In the genomic region with DNA sequence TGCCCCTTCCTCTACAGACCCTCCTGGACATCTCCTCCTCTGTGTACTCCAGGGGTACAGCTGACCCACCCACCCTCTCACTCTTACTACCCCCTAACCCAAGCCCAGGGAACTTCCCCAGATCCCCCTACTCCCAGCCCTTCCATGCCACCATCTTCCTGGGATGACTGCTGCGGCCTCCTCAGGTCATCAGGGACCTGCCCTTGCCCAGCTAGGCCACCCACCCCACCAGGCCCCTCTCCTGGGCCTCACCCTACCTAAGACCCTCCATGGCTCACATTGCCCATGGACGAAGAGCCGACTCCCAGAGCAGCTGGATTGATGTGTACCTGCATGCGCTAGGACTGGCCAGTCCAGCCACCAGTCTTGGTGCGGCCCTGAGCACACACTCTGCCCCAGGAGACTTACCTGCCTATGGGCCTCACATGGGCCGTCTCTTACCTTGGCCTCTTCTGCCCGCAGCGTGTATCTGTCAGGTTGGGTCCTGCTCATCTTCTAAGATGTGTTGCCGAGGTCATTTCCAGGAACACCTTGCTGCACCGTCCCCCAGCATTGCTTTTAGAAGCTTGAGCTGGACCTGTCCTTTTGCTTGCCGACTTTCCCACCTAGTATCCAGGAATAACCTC, we compare ENCODE assay signal across 1 cellular context.
TF ChIP-seq lines count a peak whose summit lies in the region.

No MANE protein-coding gene starts in this region.

TF ChIP-seq in K562, 482 proteins besides CTCF, POLR2A, EP300 and RAD21 (continued from another document and continues in another):
- no peak for TF ChIP-seq KLF16 (IDR thresholded peaks at IDR 0.05)
- TF ChIP-seq MTA3 (IDR thresholded peaks at IDR 0.05; ENCODE audit: borderline replicate concordance): no peak
- TF ChIP-seq ZFX (CRISPR knock-in tag; IDR thresholded peaks at IDR 0.05): no peak; the same call in 1 of the 2 replicates
- TF ChIP-seq CBX2 (IDR thresholded peaks at IDR 0.05; ENCODE audit: insufficient read depth, low read length, poor library complexity, severe bottlenecking): no peak
- no peak for TF ChIP-seq BDP1 (IDR thresholded peaks at IDR 0.05; ENCODE audit: insufficient read depth, insufficient read length)
- TF ChIP-seq, protein P1, sequence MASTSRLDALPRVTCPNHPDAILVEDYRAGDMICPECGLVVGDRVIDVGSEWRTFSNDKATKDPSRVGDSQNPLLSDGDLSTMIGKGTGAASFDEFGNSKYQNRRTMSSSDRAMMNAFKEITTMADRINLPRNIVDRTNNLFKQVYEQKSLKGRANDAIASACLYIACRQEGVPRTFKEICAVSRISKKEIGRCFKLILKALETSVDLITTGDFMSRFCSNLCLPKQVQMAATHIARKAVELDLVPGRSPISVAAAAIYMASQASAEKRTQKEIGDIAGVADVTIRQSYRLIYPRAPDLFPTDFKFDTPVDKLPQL (IDR thresholded peaks at IDR 0.05; ENCODE audit: extremely low read depth, insufficient read length): no peak
- TF ChIP-seq, protein P2, sequence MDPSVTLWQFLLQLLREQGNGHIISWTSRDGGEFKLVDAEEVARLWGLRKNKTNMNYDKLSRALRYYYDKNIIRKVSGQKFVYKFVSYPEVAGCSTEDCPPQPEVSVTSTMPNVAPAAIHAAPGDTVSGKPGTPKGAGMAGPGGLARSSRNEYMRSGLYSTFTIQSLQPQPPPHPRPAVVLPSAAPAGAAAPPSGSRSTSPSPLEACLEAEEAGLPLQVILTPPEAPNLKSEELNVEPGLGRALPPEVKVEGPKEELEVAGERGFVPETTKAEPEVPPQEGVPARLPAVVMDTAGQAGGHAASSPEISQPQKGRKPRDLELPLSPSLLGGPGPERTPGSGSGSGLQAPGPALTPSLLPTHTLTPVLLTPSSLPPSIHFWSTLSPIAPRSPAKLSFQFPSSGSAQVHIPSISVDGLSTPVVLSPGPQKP (CRISPR knock-in tag; IDR thresholded peaks at IDR 0.05): no peak
- no peak for TF ChIP-seq RUNX1 (IDR thresholded peaks at IDR 0.05; ENCODE audit: low read depth)
- no peak for TF ChIP-seq MEIS2 (IDR thresholded peaks at IDR 0.05; ENCODE audit: partially characterized antibody)
- TF ChIP-seq ZBTB43 (CRISPR knock-in tag; IDR thresholded peaks at IDR 0.05): no peak
- TF ChIP-seq ZNF449 (CRISPR knock-in tag; IDR thresholded peaks at IDR 0.05): no peak
- no peak for TF ChIP-seq ZNF282 (CRISPR knock-in tag; IDR thresholded peaks at IDR 0.05)
- peak; percentile 89; the same call in 1 of the 2 replicates for TF ChIP-seq RERE (CRISPR knock-in tag; IDR thresholded peaks at IDR 0.05; ENCODE audit: borderline replicate concordance)
- TF ChIP-seq SRSF1 (IDR thresholded peaks at IDR 0.05; ENCODE audit: low read depth, low read length): no peak
- no peak for TF ChIP-seq FOXJ2 (tag; IDR thresholded peaks at IDR 0.05)
- TF ChIP-seq RFX7 (CRISPR knock-in tag; IDR thresholded peaks at IDR 0.05): no peak
- no peak for TF ChIP-seq JUN (IDR thresholded peaks at IDR 0.05; ENCODE audit: borderline replicate concordance, low read depth, low read length)
- 0 out of 2 replicates have a peak, but pooled peaks have one; percentile 21 for TF ChIP-seq JUN (CRISPR knock-in tag; IDR thresholded peaks at IDR 0.05; ENCODE audit: borderline replicate concordance)
- no peak for TF ChIP-seq TOE1 (IDR thresholded peaks at IDR 0.05; ENCODE audit: borderline replicate concordance)
- no peak for TF ChIP-seq TOE1 (CRISPR knock-in tag; IDR thresholded peaks at IDR 0.05; ENCODE audit: borderline replicate concordance, low read depth)
- TF ChIP-seq HDAC2 (IDR thresholded peaks at IDR 0.05): no peak
- TF ChIP-seq, protein P3, sequence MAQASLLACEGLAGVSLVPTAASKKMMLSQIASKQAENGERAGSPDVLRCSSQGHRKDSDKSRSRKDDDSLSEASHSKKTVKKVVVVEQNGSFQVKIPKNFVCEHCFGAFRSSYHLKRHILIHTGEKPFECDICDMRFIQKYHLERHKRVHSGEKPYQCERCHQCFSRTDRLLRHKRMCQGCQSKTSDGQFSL (CRISPR knock-in tag; IDR thresholded peaks at IDR 0.05): no peak
- TF ChIP-seq, protein P3 (tag; IDR thresholded peaks at IDR 0.05): no peak
- TF ChIP-seq U2AF2 (optimal IDR thresholded peaks at IDR 0.05; ENCODE audit: low read depth, low read length): no peak
- no peak for TF ChIP-seq CTCFL (IDR thresholded peaks at IDR 0.05; ENCODE audit: borderline replicate concordance, insufficient read depth, low read depth, low read length, poor library complexity, severe bottlenecking)
- no peak for TF ChIP-seq ZNF785 (CRISPR knock-in tag; IDR thresholded peaks at IDR 0.05)
- TF ChIP-seq ZBTB1 (CRISPR knock-in tag; IDR thresholded peaks at IDR 0.05; ENCODE audit: borderline replicate concordance, low read depth): 0 out of 2 replicates have a peak, but pooled peaks have one; percentile 57
- no peak for TF ChIP-seq RBBP5 (IDR thresholded peaks at IDR 0.05; ENCODE audit: borderline replicate concordance, insufficient read depth, low read length, poor library complexity, severe bottlenecking)
- peak; percentile 7; the same call in 1 of the 2 replicates for TF ChIP-seq STAG1 (CRISPR knock-in tag; IDR thresholded peaks at IDR 0.05; ENCODE audit: borderline replicate concordance)
- no peak for TF ChIP-seq GABPB2 (CRISPR knock-in tag; conservative IDR thresholded peaks at IDR 0.05)
- no peak for TF ChIP-seq HBP1 (CRISPR knock-in tag; IDR thresholded peaks at IDR 0.05)
- no peak for TF ChIP-seq SNIP1 (IDR thresholded peaks at IDR 0.05; ENCODE audit: low read depth)
- TF ChIP-seq KAT7 (CRISPR knock-in tag; IDR thresholded peaks at IDR 0.05; ENCODE audit: borderline replicate concordance): no peak
- TF ChIP-seq, protein P4, sequence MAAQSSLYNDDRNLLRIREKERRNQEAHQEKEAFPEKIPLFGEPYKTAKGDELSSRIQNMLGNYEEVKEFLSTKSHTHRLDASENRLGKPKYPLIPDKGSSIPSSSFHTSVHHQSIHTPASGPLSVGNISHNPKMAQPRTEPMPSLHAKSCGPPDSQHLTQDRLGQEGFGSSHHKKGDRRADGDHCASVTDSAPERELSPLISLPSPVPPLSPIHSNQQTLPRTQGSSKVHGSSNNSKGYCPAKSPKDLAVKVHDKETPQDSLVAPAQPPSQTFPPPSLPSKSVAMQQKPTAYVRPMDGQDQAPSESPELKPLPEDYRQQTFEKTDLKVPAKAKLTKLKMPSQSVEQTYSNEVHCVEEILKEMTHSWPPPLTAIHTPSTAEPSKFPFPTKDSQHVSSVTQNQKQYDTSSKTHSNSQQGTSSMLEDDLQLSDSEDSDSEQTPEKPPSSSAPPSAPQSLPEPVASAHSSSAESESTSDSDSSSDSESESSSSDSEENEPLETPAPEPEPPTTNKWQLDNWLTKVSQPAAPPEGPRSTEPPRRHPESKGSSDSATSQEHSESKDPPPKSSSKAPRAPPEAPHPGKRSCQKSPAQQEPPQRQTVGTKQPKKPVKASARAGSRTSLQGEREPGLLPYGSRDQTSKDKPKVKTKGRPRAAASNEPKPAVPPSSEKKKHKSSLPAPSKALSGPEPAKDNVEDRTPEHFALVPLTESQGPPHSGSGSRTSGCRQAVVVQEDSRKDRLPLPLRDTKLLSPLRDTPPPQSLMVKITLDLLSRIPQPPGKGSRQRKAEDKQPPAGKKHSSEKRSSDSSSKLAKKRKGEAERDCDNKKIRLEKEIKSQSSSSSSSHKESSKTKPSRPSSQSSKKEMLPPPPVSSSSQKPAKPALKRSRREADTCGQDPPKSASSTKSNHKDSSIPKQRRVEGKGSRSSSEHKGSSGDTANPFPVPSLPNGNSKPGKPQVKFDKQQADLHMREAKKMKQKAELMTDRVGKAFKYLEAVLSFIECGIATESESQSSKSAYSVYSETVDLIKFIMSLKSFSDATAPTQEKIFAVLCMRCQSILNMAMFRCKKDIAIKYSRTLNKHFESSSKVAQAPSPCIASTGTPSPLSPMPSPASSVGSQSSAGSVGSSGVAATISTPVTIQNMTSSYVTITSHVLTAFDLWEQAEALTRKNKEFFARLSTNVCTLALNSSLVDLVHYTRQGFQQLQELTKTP (IDR thresholded peaks at IDR 0.05; ENCODE audit: low read depth in 1 of 2, partially characterized antibody in 2 of 2): no peak
- TF ChIP-seq SMARCB1 (IDR thresholded peaks at IDR 0.05; ENCODE audit: insufficient read length, low read depth): no peak
